ENCODE assay signal across 8 cellular contexts in the genomic region with DNA sequence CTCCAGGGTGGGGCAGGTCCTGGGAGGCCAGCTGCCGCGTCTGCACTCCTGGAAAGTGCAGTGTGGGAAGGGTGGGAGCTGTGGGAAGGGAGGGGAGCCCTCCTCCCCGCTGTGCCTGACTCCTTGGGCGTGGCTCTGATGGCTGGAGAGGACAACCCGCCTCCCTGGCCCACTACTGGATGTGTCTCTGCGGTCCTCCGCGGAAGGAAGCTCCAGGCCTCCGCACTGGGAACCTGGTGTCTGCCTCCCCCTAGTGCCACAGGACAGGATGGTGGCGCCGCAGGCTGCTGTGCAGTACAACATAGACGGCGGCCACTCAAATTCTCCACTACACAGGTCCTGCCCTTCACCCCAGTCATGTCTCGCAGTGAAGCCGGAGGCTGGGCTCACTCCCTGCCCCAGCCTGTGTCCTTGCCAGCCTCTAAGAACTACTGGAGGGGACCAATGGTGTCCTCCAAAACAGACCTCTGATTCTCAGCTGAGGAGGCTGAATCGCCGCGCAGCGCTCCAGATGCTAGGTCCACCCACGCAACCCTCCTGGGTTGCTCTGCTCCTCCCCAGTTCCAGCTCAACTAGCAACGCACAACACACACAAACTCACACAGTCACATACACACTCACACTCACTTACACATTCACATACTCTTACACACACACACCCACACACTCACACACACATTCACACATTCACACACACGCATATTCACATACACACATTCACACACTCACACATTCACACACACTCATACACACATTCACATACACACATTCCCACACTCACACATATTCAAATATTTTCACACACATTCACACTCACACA.
DNase-seq lines count a peak whose midpoint lies in the region; ATAC-seq and TF ChIP-seq lines count a peak whose summit lies in the region.

No MANE protein-coding gene starts in this region.

- DNase-seq in ELR (ENCODE audit: low read depth) (peak; percentile 52), KBM-7 (peak; percentile 75), RWPE2 (ENCODE audit: low spot score) (no peak), astrocyte of the hippocampus (ENCODE audit: low read depth, low spot score) (peak; percentile 73), iPS-NIHi7 (ENCODE audit: extremely low spot score) (peak; percentile 78)
- DNase-seq in stimulated activated CD4-positive, alpha-beta T cell treated with anti-CD3 and anti-CD28 coated beads, Interleukin-2, amount 100 ng/mL, for 24 hours, result peak; percentile 49 to 61

- no peaks in the 10 kb centered on the region for H3K9me3 ChIP-seq in RWPE2 (ENCODE audit: severe bottlenecking)

- H3K27ac ChIP-seq in RWPE2 (ENCODE audit: poor library complexity, severe bottlenecking), result no peak overlapping the region

- in situ Hi-C loops in KBM-7 (cut with MboI; ENCODE audit: low pct_unique_long_range_greater_than_20kb, low sequenced_read_pairs), result no loop called here

- ATAC-seq in RWPE2 (ENCODE audit: low read depth) (peak; percentile 88), GM18868 (IDR thresholded peaks at IDR 0.05; ENCODE audit: unreplicated experiment) (no peak), HG02973 (IDR thresholded peaks at IDR 0.05; ENCODE audit: unreplicated experiment) (no peak)

- H3K4me1 ChIP-seq in RWPE2 (ENCODE audit: insufficient read depth, poor library complexity, severe bottlenecking), result no peaks in the 10 kb centered on the region

- no peak overlapping the region for H3K4me3 ChIP-seq in RWPE2 (ENCODE audit: severe bottlenecking)

- TF ChIP-seq CTCF in RWPE2 (IDR thresholded peaks at IDR 0.05; ENCODE audit: poor library complexity, severe bottlenecking), result peak; percentile 43

- H3K36me3 ChIP-seq in RWPE2 (ENCODE audit: low read depth), result no peaks in the 10 kb centered on the region

- no peaks in the 10 kb centered on the region for H3K27me3 ChIP-seq in RWPE2 (ENCODE audit: insufficient read depth, poor library complexity, severe bottlenecking)
